Comparison of ENCODE assay signal across 8 cellular contexts in the genomic region with DNA sequence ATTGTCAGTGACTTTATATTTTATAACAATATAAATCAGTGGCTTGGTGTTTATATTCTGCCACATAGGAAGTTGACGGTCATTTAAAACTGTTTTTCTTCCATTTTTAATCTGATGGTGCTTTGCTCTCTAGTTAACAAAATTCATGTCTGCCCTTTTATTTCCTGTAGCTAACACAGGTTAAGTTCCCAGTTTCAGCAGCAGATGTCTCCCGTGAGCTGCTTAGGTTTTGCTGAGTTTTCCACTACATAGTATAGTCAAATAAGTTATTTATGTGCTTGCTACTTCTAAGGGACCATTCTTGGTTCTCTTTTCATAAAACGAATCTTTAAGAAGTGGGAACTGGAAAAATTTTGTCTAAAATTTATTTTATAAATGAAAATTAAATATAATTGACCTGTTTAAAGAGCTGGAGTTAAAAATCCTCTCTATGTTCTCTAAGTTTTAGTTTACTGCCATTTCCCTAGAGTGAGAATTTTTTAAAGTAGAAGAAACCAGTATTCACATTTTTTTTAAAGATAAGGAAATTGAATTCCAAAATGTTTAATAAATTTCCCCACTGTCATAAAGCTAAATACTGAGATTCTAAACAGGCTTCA. TPM values are rescaled to one million over a fixed set of nuclear protein-coding genes. Genes with fewer than 3 reads are reported as not detected.
DNase-seq lines count a peak whose midpoint lies in the region; ATAC-seq and TF ChIP-seq lines count a peak whose summit lies in the region.

No MANE protein-coding gene starts in this region.

- H3K9ac ChIP-seq in stomach smooth muscle (ENCODE audit: low read length in 2 of 2), result peak overlapping the region in 1 of 2 donors; percentile 3

- no peak overlapping the region for H3K27ac ChIP-seq in naive thymus-derived CD4-positive, alpha-beta T cell (ENCODE audit: low read depth, low read length)
- H3K27ac ChIP-seq in stomach smooth muscle (ENCODE audit: low read length), result peak overlapping the region; percentile 12

- H3K4me1 ChIP-seq in naive thymus-derived CD4-positive, alpha-beta T cell (ENCODE audit: control insufficient read depth in 2 of 2, insufficient read depth in 2 of 2, low read length in 2 of 2), result no peaks in the 10 kb centered on the region
- H3K4me1 ChIP-seq in stomach smooth muscle (ENCODE audit: control insufficient read depth, insufficient read depth, low read length), result peaks cover 2% of the 10 kb centered on the region

- CTCF ChIA-PET in activated CD8-positive, alpha-beta memory T cell treated with anti-CD3 and anti-CD28 coated beads, Interleukin-2, amount 10 ng/mL, durations not matched to agents 7 days and 5 days (lab: Charles Lee), result interaction anchor here (0.7 to 3.5 kb wide), 26 partner anchors 9 to 349 kb away, joined by 3 to 15 read pairs (median 4); no protein-coding TSS in a partner anchor
- CTCF ChIA-PET in naive thymus-derived CD4-positive, alpha-beta T cell (lab: Charles Lee), result interaction anchor here (0.7 to 4.8 kb wide), 7 partner anchors 14 to 497 kb away, joined by 3 to 31 read pairs (median 3); no protein-coding TSS in a partner anchor

- POLR2A ChIA-PET in naive thymus-derived CD4-positive, alpha-beta T cell (lab: Charles Lee), result interaction anchor here (0.8 kb wide), 1 partner anchor 348 kb away, joined by 3 read pairs; no protein-coding TSS in a partner anchor

- TF ChIP-seq CTCF in epithelial cell of proximal tubule (conservative IDR thresholded peaks at IDR 0.05; ENCODE audit: low read depth, low read length), result peak; percentile 89

- H3K9me3 Mint-ChIP-seq in activated CD8-positive, alpha-beta memory T cell treated with anti-CD3 and anti-CD28 coated beads, Interleukin-2, amount 10 ng/mL, durations not matched to agents 7 days and 5 days (ENCODE audit: low read depth), result peaks cover 4% of the 10 kb centered on the region
- H3K9me3 Mint-ChIP-seq in naive thymus-derived CD4-positive, alpha-beta T cell, result peaks cover 0 to 22% (median 11%) of the 10 kb centered on the region in 11 donors

- intact Hi-C loops in naive thymus-derived CD4-positive, alpha-beta T cell (cut with micrococcal nuclease), result loop anchor here (1.0 to 5.0 kb wide), 6 partner anchors 123 to 498 kb away; no protein-coding TSS in a partner anchor

- peak; percentile 66 for ATAC-seq in HG02885 (IDR thresholded peaks at IDR 0.05; ENCODE audit: poor library complexity, unreplicated experiment)
- ATAC-seq in activated CD8-positive, alpha-beta memory T cell treated with anti-CD3 and anti-CD28 coated beads, Interleukin-2, amount 10 ng/mL, durations not matched to agents 7 days and 5 days, result peak; percentile 85
- ATAC-seq in naive thymus-derived CD4-positive, alpha-beta T cell, result peak; percentile 84

- H3K27ac Mint-ChIP-seq in activated CD8-positive, alpha-beta memory T cell treated with anti-CD3 and anti-CD28 coated beads, Interleukin-2, amount 10 ng/mL, durations not matched to agents 7 days and 5 days, result no peak overlapping the region
- peak overlapping the region in 2 of 9 donors; percentile 10 to 12 for H3K27ac Mint-ChIP-seq in naive thymus-derived CD4-positive, alpha-beta T cell

- H3K4me1 Mint-ChIP-seq in activated CD8-positive, alpha-beta memory T cell treated with anti-CD3 and anti-CD28 coated beads, Interleukin-2, amount 10 ng/mL, durations not matched to agents 7 days and 5 days, result peaks cover 4% of the 10 kb centered on the region
- H3K4me1 Mint-ChIP-seq in naive thymus-derived CD4-positive, alpha-beta T cell, result peaks cover 0 to 6% (median 5%) of the 10 kb centered on the region in 7 donors

- DNase-seq in SIG-M5 treated with dmso at 0.1 percent for 504 hours (lab: John Stamatoyannopoulos, UW; ENCODE audit: unreplicated experiment) (peak; percentile 60), SIG-M5 (lab: John Stamatoyannopoulos, UW) (no peak), NCI-H748 (lab: John Stamatoyannopoulos, UW; ENCODE audit: unreplicated experiment) (peak; percentile 44), epithelial cell of proximal tubule (ENCODE audit: low read depth) (no peak)
- peak; percentile 77 for DNase-seq in activated CD8-positive, alpha-beta memory T cell treated with anti-CD3 and anti-CD28 coated beads, Interleukin-2, amount 10 ng/mL, durations not matched to agents 7 days and 5 days
- peak in 8 of 9 donors; percentile 10 to 58 (median 40) for DNase-seq in naive thymus-derived CD4-positive, alpha-beta T cell

- no peaks in the 10 kb centered on the region for H3K27me3 Mint-ChIP-seq in activated CD8-positive, alpha-beta memory T cell treated with anti-CD3 and anti-CD28 coated beads, Interleukin-2, amount 10 ng/mL, durations not matched to agents 7 days and 5 days
- H3K27me3 Mint-ChIP-seq in naive thymus-derived CD4-positive, alpha-beta T cell, result no peaks in the 10 kb centered on the region

- H3K36me3 Mint-ChIP-seq in activated CD8-positive, alpha-beta memory T cell treated with anti-CD3 and anti-CD28 coated beads, Interleukin-2, amount 10 ng/mL, durations not matched to agents 7 days and 5 days, result peaks cover 29% of the 10 kb centered on the region
- peaks cover 11 to 47% (median 22%) of the 10 kb centered on the region in 5 donors for H3K36me3 Mint-ChIP-seq in naive thymus-derived CD4-positive, alpha-beta T cell

- no peak overlapping the region for H3K4me3 Mint-ChIP-seq in activated CD8-positive, alpha-beta memory T cell treated with anti-CD3 and anti-CD28 coated beads, Interleukin-2, amount 10 ng/mL, durations not matched to agents 7 days and 5 days
- H3K4me3 Mint-ChIP-seq in naive thymus-derived CD4-positive, alpha-beta T cell, result no peak overlapping the region

- no peak overlapping the region for H3K4me3 ChIP-seq in epithelial cell of proximal tubule (ENCODE audit: low read depth, low read length)
- no peak overlapping the region for H3K4me3 ChIP-seq in naive thymus-derived CD4-positive, alpha-beta T cell (ENCODE audit: low read length)
- no peak overlapping the region for H3K4me3 ChIP-seq in stomach smooth muscle (ENCODE audit: low read length in 2 of 2)

- H3K9me3 ChIP-seq in naive thymus-derived CD4-positive, alpha-beta T cell (ENCODE audit: control insufficient read depth in 2 of 3, low read length in 3 of 3), result peaks cover 0 to 12% (median 3%) of the 10 kb centered on the region in 3 experiments
- peaks cover 3 to 6% of the 10 kb centered on the region in 2 donors for H3K9me3 ChIP-seq in stomach smooth muscle (ENCODE audit: control insufficient read depth in 2 of 2, low read length in 2 of 2)

- H3K27me3 ChIP-seq in naive thymus-derived CD4-positive, alpha-beta T cell (ENCODE audit: control insufficient read depth in 2 of 2, insufficient read depth in 2 of 2, low read length in 2 of 2), result no peaks in the 10 kb centered on the region
- H3K27me3 ChIP-seq in stomach smooth muscle (ENCODE audit: control insufficient read depth in 1 of 2, insufficient read depth in 2 of 2, low read length in 2 of 2), result no peaks in the 10 kb centered on the region

- peaks cover 0 to 26% (median 0%) of the 10 kb centered on the region in 3 experiments for H3K36me3 ChIP-seq in naive thymus-derived CD4-positive, alpha-beta T cell (ENCODE audit: control insufficient read depth in 2 of 3, insufficient read depth in 3 of 3, low read length in 3 of 3)
- peaks cover 7 to 16% of the 10 kb centered on the region in 2 donors for H3K36me3 ChIP-seq in stomach smooth muscle (ENCODE audit: control insufficient read depth in 2 of 2, insufficient read depth in 2 of 2, low read length in 2 of 2)

RNA-seq across cellular contexts. Expression of a gene that starts 20.6 kb away (rescaled TPM):
- total RNA-seq in activated CD8-positive, alpha-beta memory T cell treated with anti-CD3 and anti-CD28 coated beads, Interleukin-2, amount 10 ng/mL, durations not matched to agents 7 days and 5 days, result not detected
- total RNA-seq in epithelial cell of proximal tubule, result not detected in 2 replicates
- total RNA-seq in naive thymus-derived CD4-positive, alpha-beta T cell, result not detected
- polyA plus RNA-seq in naive thymus-derived CD4-positive, alpha-beta T cell, result under 1 TPM; 0.09 to 0.10 TPM

RNA-seq across cellular contexts. Expression of a gene that starts 47.5 kb away (rescaled TPM):
- 100 to 1,000 TPM in 1 of 2 experiments, 10 to 100 TPM in 1; 89.1 to 128 TPM for total RNA-seq in activated CD8-positive, alpha-beta memory T cell treated with anti-CD3 and anti-CD28 coated beads, Interleukin-2, amount 10 ng/mL, durations not matched to agents 7 days and 5 days
- total RNA-seq in epithelial cell of proximal tubule, result 87.3 and 128 TPM in 2 replicates
- total RNA-seq in naive thymus-derived CD4-positive, alpha-beta T cell, result 100 to 1,000 TPM in 1 of 5 experiments, 10 to 100 TPM in 4; 30.3 to 121 (median 40.1) TPM
- polyA plus RNA-seq in naive thymus-derived CD4-positive, alpha-beta T cell, result 10 to 100 TPM; 58.2 to 63.3 TPM

Comparison
In these comparisons a context has a peak if more than half of its experiments do, and no peak if none do; other contexts are left out.
1. DNase-seq: peak in SIG-M5 treated with dmso at 0.1 percent for 504 hours (single experiment), NCI-H748 (single experiment), activated CD8-positive, alpha-beta memory T cell treated with anti-CD3 and anti-CD28 coated beads, Interleukin-2, amount 10 ng/mL, durations not matched to agents 7 days and 5 days (single experiment) and naive thymus-derived CD4-positive, alpha-beta T cell (8 of 9); none in SIG-M5 (single experiment) and epithelial cell of proximal tubule (single experiment).
2. Peak in every context shown above with its lines, with median percentiles within 50 percentile points of each other: ATAC-seq.